In genomic region chr13:104868806-104869205, GRCh38 we compare ENCODE assay signal across 33 cellular contexts.
"Had no signal": no experiment of that assay in that cellular context is flagged by ENCODE, and none has a peak within 500 bp of the region (broad histone marks: within the 10 kb centered on the region; RNA-seq: fewer than 3 reads in every experiment).

No MANE protein-coding gene starts in this region.

- H3K4me3 Mint-ChIP-seq: activated B cell treated with CpG ODN at 0.5 μM for 24 hours; activated CD4-positive, alpha-beta memory T cell treated with anti-CD3 and anti-CD28 coated beads for 36 hours; activated naive CD4-positive, alpha-beta T cell treated with anti-CD3 and anti-CD28 coated beads for 36 hours; activated T-cell treated with anti-CD3 and anti-CD28 coated beads, Interleukin-2, amount 50 U/mL, for 4 hours; activated T-helper 1 cell treated with anti-CD3 and anti-CD28 coated beads, Interleukin-12 subunit alpha, Interleukin-12 subunit beta, Interleukin-2, Interleukin-4 antibody, amounts not matched to agents 30 ng/mL and 10 ng/mL and 1 ng/mL, durations not matched to agents 14 hours and 24 hours and 36 hours; central memory CD8-positive, alpha-beta T cell had no signal

- H3K27me3 ChIP-seq: cardiac muscle cell had no signal

- H3K4me1 Mint-ChIP-seq: activated B cell treated with CpG ODN at 0.5 μM for 24 hours; central memory CD8-positive, alpha-beta T cell had no signal

- H3K27me3 Mint-ChIP-seq: activated B cell treated with CpG ODN at 0.5 μM for 24 hours; central memory CD8-positive, alpha-beta T cell had no signal

- ATAC-seq: activated T-cell treated with anti-CD3 and anti-CD28 coated beads, Interleukin-2, amount 50 U/mL, for 4 hours; PC-3; Right ventricle myocardium inferior; SK-N-SH treated with all-trans-retinoic acid at 6 μM for 48 hours had no signal

- H3K27ac Mint-ChIP-seq: activated B cell treated with CpG ODN at 0.5 μM for 24 hours; activated CD4-positive, alpha-beta memory T cell treated with anti-CD3 and anti-CD28 coated beads for 36 hours; activated naive CD4-positive, alpha-beta T cell treated with anti-CD3 and anti-CD28 coated beads for 36 hours; activated naive CD4-positive, alpha-beta T cell treated with anti-CD3 and anti-CD28 coated beads, Interleukin-2, amount 50 U/mL, for 72 hours; activated T-helper 1 cell treated with anti-CD3 and anti-CD28 coated beads, Interleukin-12 subunit alpha, Interleukin-12 subunit beta, Interleukin-2, Interleukin-4 antibody, amounts not matched to agents 30 ng/mL and 10 ng/mL and 1 ng/mL, durations not matched to agents 14 hours and 24 hours and 36 hours had no signal

- H3K4me3 ChIP-seq: cardiac muscle cell had no signal

- DNase-seq: activated B cell treated with CpG ODN at 0.5 μM for 24 hours; activated CD4-positive, alpha-beta memory T cell treated with anti-CD3 and anti-CD28 coated beads for 36 hours; activated CD4-positive, alpha-beta T cell treated with anti-CD3 and anti-CD28 coated beads for 4 hours; activated CD4-positive, alpha-beta T cell treated with anti-CD3 and anti-CD28 coated beads, Interleukin-2, amount 50 U/mL, for 1 hour; activated CD4-positive, CD25-positive, alpha-beta regulatory T cell treated with anti-CD3 and anti-CD28 coated beads, Interleukin-2, amount 50 U/mL, for 72 hours; activated CD8-positive, alpha-beta memory T cell treated with anti-CD3 and anti-CD28 coated beads, Interleukin-2, amount 50 U/mL, for 4 hours; activated gamma-delta T cell treated with Interleukin-2 at 50 U/mL for 16 hours; activated naive CD4-positive, alpha-beta T cell treated with anti-CD3 and anti-CD28 coated beads for 36 hours; activated T-cell treated with anti-CD3 and anti-CD28 coated beads for 4 hours; activated T-cell treated with anti-CD3 and anti-CD28 coated beads, Interleukin-2, amount 50 U/mL, for 4 hours; amniotic stem cell; aorta; MM.1S; NCI-H1092; NCI-H1436 treated with DMSO at 0.1 percent for 48 hours; NCI-H1694 treated with DMSO at 0.1 percent for 48 hours; NCI-H2029; NCI-H2171; NCI-H510A; NCI-H526; NCI-H748 treated with DMSO at 0.1 percent for 48 hours; NK-92 treated with Interleukin-12 subunit alpha and Interleukin-12 subunit beta, amount 100 ng/mL, for 24 hours; PC-3; SW 1271; T-helper 9 cell had no signal

- H3K36me3 Mint-ChIP-seq: activated CD4-positive, alpha-beta memory T cell treated with anti-CD3 and anti-CD28 coated beads for 36 hours; activated naive CD4-positive, alpha-beta T cell treated with anti-CD3 and anti-CD28 coated beads, Interleukin-2, amount 50 U/mL, for 72 hours had no signal

- H3K27ac ChIP-seq: cardiac muscle cell, RWPE1, VCaP had no signal

- H3K36me3 ChIP-seq: cardiac muscle cell had no signal
